In the genomic region with DNA sequence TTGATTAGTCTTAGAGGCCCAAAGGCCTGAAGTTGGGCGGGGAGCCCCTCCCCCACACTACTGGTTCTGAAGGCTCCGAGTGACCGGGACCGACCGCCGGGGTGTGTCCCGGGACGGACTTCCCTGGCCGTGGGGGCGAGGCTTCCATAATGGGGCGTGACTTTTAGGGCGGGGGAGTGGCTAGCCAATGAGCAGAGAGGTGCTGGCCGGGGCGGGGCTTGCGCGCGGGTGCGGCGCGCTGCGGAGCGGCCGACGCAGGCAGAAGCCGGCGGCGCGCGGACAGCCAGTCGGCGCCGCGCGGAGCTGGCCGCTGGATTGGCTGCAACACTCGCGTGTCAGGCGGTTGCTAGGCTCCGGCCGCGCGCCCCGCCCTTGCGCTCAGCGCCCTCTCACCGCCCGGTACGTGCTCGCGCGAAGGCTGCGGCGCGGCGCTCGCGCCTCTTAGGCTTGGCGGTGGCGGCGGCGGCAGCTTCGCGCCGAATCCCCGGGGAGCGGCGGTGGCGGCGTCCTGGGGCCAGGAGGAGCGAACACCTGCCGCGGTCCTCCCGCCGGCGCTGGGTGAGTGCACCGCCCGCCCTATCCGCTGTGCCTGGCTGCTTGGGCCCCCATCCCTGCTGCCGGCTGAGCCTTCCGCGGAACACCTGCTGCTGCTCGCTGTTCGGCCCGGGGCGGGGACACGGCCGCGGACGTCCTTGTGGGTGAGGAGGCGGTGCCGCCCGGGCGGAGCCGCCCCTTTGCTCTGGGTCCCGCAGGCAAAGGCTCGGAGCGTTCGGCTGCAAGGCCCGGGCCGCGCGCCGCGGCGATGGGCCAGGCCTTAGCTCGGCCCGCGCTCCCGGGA, we compare ENCODE assay signal across 8 cellular contexts. TPM values are rescaled to one million over a fixed set of nuclear protein-coding genes. Genes with fewer than 3 reads are reported as not detected.
DNase-seq lines count a peak whose midpoint lies in the region; ATAC-seq lines count a peak whose summit lies in the region.

A gene (plus strand): TSS at position 392 of the 838 bp plus-strand sequence. CDS start 40,268 bp downstream, outside the sequence.

- DNase-seq in C1 segment of cervical spinal cord (lab: John Stamatoyannopoulos, UW): peak; percentile 81 to 96 (median 94)
- peak; percentile 96 for DNase-seq in NCI-H748 (lab: John Stamatoyannopoulos, UW; ENCODE audit: unreplicated experiment)
- peak; percentile 92 for DNase-seq in activated CD4-positive, alpha-beta T cell treated with anti-CD3 and anti-CD28 coated beads, Interleukin-2, amount 50 U/mL, for 1 hour
- peak; percentile 54 for DNase-seq in cortex of kidney (lab: John Stamatoyannopoulos, UW)
- peak; percentile 99 for DNase-seq in left lobe of liver (ENCODE audit: low spot score)
- DNase-seq in stimulated activated CD4-positive, alpha-beta T cell treated with anti-CD3 and anti-CD28 coated beads, Interleukin-2, amount 100 ng/mL, for 24 hours: peak; percentile 97

- ATAC-seq in GM19372 (IDR thresholded peaks at IDR 0.05; ENCODE audit: low read depth, unreplicated experiment): peak; percentile 85
- peak; percentile 81 for ATAC-seq in HG03521 (IDR thresholded peaks at IDR 0.05; ENCODE audit: unreplicated experiment)
- peak; percentile 86 for ATAC-seq in left lobe of liver

RNA-seq across cellular contexts. Expression of the gene that starts here (rescaled TPM):
- total RNA-seq in left lobe of liver: 59.6 TPM

Comparison
In these comparisons a context has a peak if more than half of its experiments do, and no peak if none do; other contexts are left out.
1. Peak in every context shown above with its lines: DNase-seq and ATAC-seq.